In the genomic region with DNA sequence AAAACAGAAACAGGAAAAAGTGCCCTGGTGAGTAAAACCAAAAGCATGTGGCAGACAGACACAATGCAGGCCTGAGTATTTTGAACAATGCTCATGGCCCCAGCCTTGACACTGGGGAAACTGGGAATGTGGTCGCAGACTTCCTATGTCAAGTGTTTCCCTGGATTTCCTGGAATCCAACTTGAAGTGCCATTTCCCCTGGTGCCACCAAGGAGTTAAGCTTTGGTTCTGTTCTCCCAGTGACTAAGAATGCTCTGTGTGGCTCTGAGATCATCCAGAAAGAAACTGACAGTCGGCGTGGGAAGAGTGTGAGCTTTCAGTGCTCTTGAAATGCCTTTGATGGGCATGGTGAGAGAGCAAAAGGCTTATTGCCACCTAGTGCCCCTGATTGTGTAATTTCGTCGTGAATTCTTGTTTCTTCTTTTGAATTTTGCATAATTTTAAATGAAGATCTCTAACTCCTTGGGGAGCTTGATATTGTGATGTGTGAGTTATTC, we compare ENCODE assay signal across 10 cellular contexts.
A peak's percentile ranks its signal among the peaks of the same experiment; 100 is the strongest.
DNase-seq lines count a peak whose midpoint lies in the region; ATAC-seq and TF ChIP-seq lines count a peak whose summit lies in the region.
"Had no signal": no experiment of that assay in that cellular context is flagged by ENCODE, and none has a peak within 500 bp of the region (broad histone marks: within the 10 kb centered on the region; RNA-seq: fewer than 3 reads in every experiment).

No MANE protein-coding gene starts in this region.

- intact Hi-C loops in activated CD4-positive, alpha-beta T cell treated with anti-CD3 and anti-CD28 coated beads for 36 hours (cut with DNase I, micrococcal nuclease): loop anchor here (1.0 kb wide), 2 partner anchors 8 to 98 kb away; no protein-coding TSS in a partner anchor

- H3K27me3 ChIP-seq in stomach smooth muscle (ENCODE audit: control insufficient read depth in 1 of 2, insufficient read depth in 2 of 2, low read length in 2 of 2): no peaks in the 10 kb centered on the region
- H3K27me3 ChIP-seq: BLaER1 had no signal

- H3K4me3 ChIP-seq in cardiac fibroblast (replicated peaks in 1 of 2; ENCODE audit: low read depth in 2 of 2, low read length in 2 of 2): no peak overlapping the region
- H3K4me3 ChIP-seq in mesodermal cell (ENCODE audit: extremely low read depth, insufficient read depth, low read length, poor library complexity, severe bottlenecking): no peak overlapping the region
- H3K4me3 ChIP-seq in stomach smooth muscle (ENCODE audit: low read length in 2 of 2): no peak overlapping the region
- H3K4me3 ChIP-seq: BLaER1 had no signal

- H3K4me3 Mint-ChIP-seq in activated CD4-positive, alpha-beta T cell treated with anti-CD3 and anti-CD28 coated beads for 36 hours: no peak overlapping the region

- POLR2A ChIA-PET in activated CD4-positive, alpha-beta T cell treated with anti-CD3 and anti-CD28 coated beads for 36 hours (lab: Charles Lee): interaction anchor here (0.6 to 1.2 kb wide), 8 partner anchors 10 to 321 kb away, joined by 3 to 4 read pairs (median 3); partner anchors contain the start of gene TRIM37

- no peaks in the 10 kb centered on the region for H3K36me3 Mint-ChIP-seq in activated CD4-positive, alpha-beta T cell treated with anti-CD3 and anti-CD28 coated beads for 36 hours (ENCODE audit: low read depth)

- no peak overlapping the region for H3K27ac Mint-ChIP-seq in activated CD4-positive, alpha-beta T cell treated with anti-CD3 and anti-CD28 coated beads for 36 hours

- peak; percentile 81 for DNase-seq in activated CD4-positive, alpha-beta T cell treated with anti-CD3 and anti-CD28 coated beads for 36 hours
- no peak for DNase-seq in activated CD4-positive, alpha-beta T cell treated with anti-CD3 and anti-CD28 coated beads, Interleukin-2, amount 50 U/mL, for 1 hour
- DNase-seq in cardiac fibroblast (ENCODE audit: low read depth in 2 of 2) (peak; percentile 77 to 91), cerebellar nuclear complex (lab: John Stamatoyannopoulos, UW) (no peak)
- no peak for DNase-seq in effector CD8-positive, alpha-beta T cell (lab: John Stamatoyannopoulos, UW)

- H3K9me3 Mint-ChIP-seq in activated CD4-positive, alpha-beta T cell treated with anti-CD3 and anti-CD28 coated beads for 36 hours (ENCODE audit: low read depth): no peaks in the 10 kb centered on the region

- H3K9ac ChIP-seq in stomach smooth muscle (ENCODE audit: low read length in 2 of 2): peak overlapping the region; percentile 52 to 58
- H3K9ac ChIP-seq: BLaER1 had no signal

- H3K27me3 Mint-ChIP-seq in activated CD4-positive, alpha-beta T cell treated with anti-CD3 and anti-CD28 coated beads for 36 hours: peaks cover 3% of the 10 kb centered on the region

- H3K9me3 ChIP-seq in mesodermal cell (ENCODE audit: control insufficient read depth, low read length) (peaks cover 5% of the 10 kb centered on the region), stomach smooth muscle (ENCODE audit: control insufficient read depth in 2 of 2, low read length in 2 of 2) (no peaks in the 10 kb centered on the region)

- CTCF ChIA-PET in activated CD4-positive, alpha-beta T cell treated with anti-CD3 and anti-CD28 coated beads for 36 hours (lab: Charles Lee): interaction anchor here (0.8 to 3.6 kb wide), 11 partner anchors 10 to 803 kb away, joined by 3 to 36 read pairs (median 6); no protein-coding TSS in a partner anchor

- peak; percentile 99 for ATAC-seq in activated CD4-positive, alpha-beta T cell treated with anti-CD3 and anti-CD28 coated beads for 36 hours
- ATAC-seq in GM19397 (IDR thresholded peaks at IDR 0.05; ENCODE audit: unreplicated experiment): no peak
- ATAC-seq: Panc1 had no signal

- peaks cover 25% of the 10 kb centered on the region for H3K4me1 Mint-ChIP-seq in activated CD4-positive, alpha-beta T cell treated with anti-CD3 and anti-CD28 coated beads for 36 hours

- H3K27ac ChIP-seq in mesodermal cell (ENCODE audit: low read depth, low read length, severe bottlenecking) (peak overlapping the region; percentile 99), stomach smooth muscle (ENCODE audit: low read length) (peak overlapping the region; percentile 88)
- H3K27ac ChIP-seq: BLaER1 had no signal

- 47 to 82% methylated on average over 3 to 5 of the region's 5 CpGs for WGBS in mesodermal cell (ENCODE audit: insufficient coverage in 2 of 2), 2 experiments

- no peak for TF ChIP-seq CTCF in cardiac fibroblast (IDR thresholded peaks at IDR 0.05; ENCODE audit: low read depth, low read length)

- H3K4me1 ChIP-seq in mesodermal cell (ENCODE audit: control insufficient read depth, insufficient read depth, low read length, poor library complexity, severe bottlenecking) (peaks cover 68% of the 10 kb centered on the region), stomach smooth muscle (ENCODE audit: control insufficient read depth, insufficient read depth, low read length) (peaks cover 65% of the 10 kb centered on the region)

- H3K36me3 ChIP-seq in mesodermal cell (ENCODE audit: control insufficient read depth, insufficient read depth, low read length) (no peaks in the 10 kb centered on the region), stomach smooth muscle (ENCODE audit: control insufficient read depth in 2 of 2, insufficient read depth in 2 of 2, low read length in 2 of 2) (no peaks in the 10 kb centered on the region)
- H3K36me3 ChIP-seq: BLaER1 had no signal

Comparison
In these comparisons a context has a peak if more than half of its experiments do, and no peak if none do; other contexts are left out.
1. DNase-seq: peak in activated CD4-positive, alpha-beta T cell treated with anti-CD3 and anti-CD28 coated beads for 36 hours (single experiment) and cardiac fibroblast (2 of 2); none in activated CD4-positive, alpha-beta T cell treated with anti-CD3 and anti-CD28 coated beads, Interleukin-2, amount 50 U/mL, for 1 hour (single experiment), effector CD8-positive, alpha-beta T cell (single experiment) and cerebellar nuclear complex (0 of 2).